Comparison of ENCODE assay signal across 16 cellular contexts in the genomic region with DNA sequence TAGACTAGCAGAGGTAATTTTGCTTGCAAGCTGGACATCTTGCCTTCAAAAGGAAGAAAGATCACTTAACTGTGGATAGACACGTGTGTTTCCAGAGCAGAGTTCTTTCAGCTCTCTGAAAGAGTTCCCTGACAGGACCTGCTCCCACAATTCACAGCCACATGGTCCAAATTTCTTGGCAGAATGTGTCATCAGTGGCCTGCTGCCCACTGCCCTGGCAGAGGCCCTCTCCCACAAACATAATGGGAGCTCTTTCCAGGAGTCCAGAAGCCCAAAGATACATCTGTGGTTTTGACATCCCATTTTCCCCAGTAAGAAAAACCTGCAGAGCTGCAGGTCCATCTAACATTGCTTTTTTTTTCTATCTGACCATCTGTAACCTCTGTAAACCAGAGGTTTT. TPM values are rescaled to one million over a fixed set of nuclear protein-coding genes. Genes with fewer than 3 reads are reported as not detected.
DNase-seq lines count a peak whose midpoint lies in the region; ATAC-seq lines count a peak whose summit lies in the region.
"Had no signal": no experiment of that assay in that cellular context is flagged by ENCODE, and none has a peak within 500 bp of the region (broad histone marks: within the 10 kb centered on the region; RNA-seq: fewer than 3 reads in every experiment).

No MANE protein-coding gene starts in this region.

- DNase-seq in NCI-H446 treated with DMSO at 0.1 percent for 48 hours (lab: John Stamatoyannopoulos, UW) (peak; percentile 33), cerebellar cortex (ENCODE audit: low spot score) (peak; percentile 22), left ventricle myocardium superior (peak; percentile 49), sciatic nerve (ENCODE audit: low spot score) (no peak), T-helper 1 cell (no peak)
- DNase-seq: activated CD8-positive, alpha-beta memory T cell treated with anti-CD3 and anti-CD28 coated beads for 24 hours; activated naive CD4-positive, alpha-beta T cell; activated T-cell treated with anti-CD3 and anti-CD28 coated beads, Interleukin-2, amount 50 U/mL, for 24 hours; CD8-positive, alpha-beta T cell; effector memory CD4-positive, alpha-beta T cell; KG1; left colon; NCI-H1694; NCI-H69 had no signal

- intact Hi-C loops in left ventricle myocardium superior (cut with micrococcal nuclease): no loop called here
- intact Hi-C loops in sciatic nerve (cut with DNase I): no loop called here

- ATAC-seq in left ventricle myocardium superior: peak; percentile 83
- ATAC-seq in sciatic nerve: peak; percentile 51
- ATAC-seq in GM21717 (IDR thresholded peaks at IDR 0.05; ENCODE audit: unreplicated experiment): no peak
- no peak for ATAC-seq in GM21529 (IDR thresholded peaks at IDR 0.05; ENCODE audit: unreplicated experiment)
- ATAC-seq: CD8-positive, alpha-beta T cell; left colon had no signal

RNA-seq across cellular contexts. Expression of gene SERPINI1, which starts 48.3 kb away (rescaled TPM):
- total RNA-seq in left ventricle myocardium superior: 5.1 TPM
- 10.4 TPM for total RNA-seq in sciatic nerve

RNA-seq across cellular contexts. Expression of gene PDCD10, which starts 49.1 kb away (rescaled TPM):
- total RNA-seq in left ventricle myocardium superior: 34.7 TPM
- 50.3 TPM for total RNA-seq in sciatic nerve

Comparison
In these comparisons a context has a peak if more than half of its experiments do, and no peak if none do; other contexts are left out.
1. DNase-seq: peak in NCI-H446 treated with DMSO at 0.1 percent for 48 hours (single experiment), cerebellar cortex (single experiment) and left ventricle myocardium superior (single experiment); none in sciatic nerve (single experiment) and T-helper 1 cell (0 of 5).
2. ATAC-seq: peak in left ventricle myocardium superior (single experiment) and sciatic nerve (single experiment); none in GM21717 (single experiment) and GM21529 (single experiment).